In the genomic region with DNA sequence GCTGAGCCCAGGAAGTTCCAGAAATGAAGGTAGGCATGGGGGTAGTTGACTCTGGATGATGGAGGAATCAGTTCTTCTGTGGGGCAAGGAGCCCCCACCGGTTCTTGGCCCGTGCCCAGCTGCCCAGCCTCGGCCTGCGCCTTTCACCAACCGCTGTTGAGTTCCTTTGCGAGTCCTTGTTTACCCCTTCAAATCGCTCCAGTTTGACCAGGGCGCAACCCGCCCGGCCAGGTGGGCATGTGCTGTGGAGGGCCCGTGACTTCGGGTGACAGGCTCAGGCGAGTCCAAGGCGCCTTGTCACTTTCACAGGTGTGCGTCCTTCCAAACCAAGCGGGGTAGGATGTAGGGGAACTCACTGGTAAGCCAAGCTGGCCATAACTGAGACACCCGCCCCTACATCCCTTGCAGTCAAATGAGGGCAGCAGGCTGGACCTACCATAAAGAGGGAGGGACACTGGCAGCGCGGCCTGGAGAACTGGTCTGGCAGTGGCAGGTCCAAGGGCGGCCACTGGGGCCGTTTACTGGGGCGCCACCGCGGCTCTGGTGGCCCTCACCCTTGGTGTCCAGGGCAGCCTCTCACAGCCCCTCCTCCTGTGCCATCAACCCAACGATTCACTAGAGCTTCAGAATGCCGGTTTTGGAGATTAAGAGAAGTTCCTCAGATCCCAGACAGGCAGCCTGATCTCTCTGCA, we compare ENCODE assay signal across 8 cellular contexts.
"Had no signal": no experiment of that assay in that cellular context is flagged by ENCODE, and none has a peak within 500 bp of the region (broad histone marks: within the 10 kb centered on the region; RNA-seq: fewer than 3 reads in every experiment).

No MANE protein-coding gene starts in this region.

- H3K4me1 Mint-ChIP-seq: H9, IgD-negative memory B cell had no signal

- H3K27ac Mint-ChIP-seq: H9, IgD-negative memory B cell had no signal

- H3K4me3 Mint-ChIP-seq: H9, IgD-negative memory B cell had no signal

- H2AFZ ChIP-seq: GM23248 had no signal

- H3K4me3 ChIP-seq: GM23248 had no signal

- H3K9ac ChIP-seq: GM23248 had no signal

- DNase-seq: GM23248, GOT3, H9, HCEC 1CT, KBM-7 had no signal

- H3K27ac ChIP-seq: GM23248, HL-60 had no signal

- H3K36me3 Mint-ChIP-seq: IgD-negative memory B cell had no signal

- ATAC-seq: HepG2 had no signal

- H3K27me3 Mint-ChIP-seq: IgD-negative memory B cell had no signal
